In genomic region chr11:66314186-66314501, GRCh38 we compare ENCODE assay signal across 11 cellular contexts. TPM values are rescaled to one million over a fixed set of nuclear protein-coding genes. Genes with fewer than 3 reads are reported as not detected.
DNase-seq lines count a peak whose midpoint lies in the region; ATAC-seq and TF ChIP-seq lines count a peak whose summit lies in the region.
"Had no signal": no experiment of that assay in that cellular context is flagged by ENCODE, and none has a peak within 500 bp of the region (broad histone marks: within the 10 kb centered on the region; RNA-seq: fewer than 3 reads in every experiment).

No MANE protein-coding gene starts in this region.

- peaks cover 36% of the 10 kb centered on the region for H3K4me1 Mint-ChIP-seq in activated CD4-positive, alpha-beta T cell treated with anti-CD3 and anti-CD28 coated beads, Interleukin-2, amount 10 ng/mL, durations not matched to agents 24 days and 14 days
- H3K4me1 Mint-ChIP-seq in activated CD8-positive, alpha-beta T cell treated with anti-CD3 and anti-CD28 coated beads for 36 hours (ENCODE audit: low read depth): peaks cover 45% of the 10 kb centered on the region
- H3K4me1 Mint-ChIP-seq in stimulated activated naive B cell treated with anti-CD40 and anti-IgM and Interleukin-4, amounts not matched to agents 10 μg/mL and 1 μg/mL and 100 μg/mL, for 72 hours: peaks cover 26 to 40% of the 10 kb centered on the region in 2 donors

- H3K27me3 Mint-ChIP-seq in activated CD4-positive, alpha-beta T cell treated with anti-CD3 and anti-CD28 coated beads, Interleukin-2, amount 10 ng/mL, durations not matched to agents 24 days and 14 days: peaks cover 3% of the 10 kb centered on the region
- no peaks in the 10 kb centered on the region for H3K27me3 Mint-ChIP-seq in activated CD8-positive, alpha-beta T cell treated with anti-CD3 and anti-CD28 coated beads for 36 hours
- H3K27me3 Mint-ChIP-seq in stimulated activated naive B cell treated with anti-CD40 and anti-IgM and Interleukin-4, amounts not matched to agents 10 μg/mL and 1 μg/mL and 100 μg/mL, for 72 hours: no peaks in the 10 kb centered on the region

- DNase-seq in activated CD4-positive, alpha-beta T cell treated with anti-CD3 and anti-CD28 coated beads, Interleukin-2, amount 10 ng/mL, durations not matched to agents 24 days and 14 days: no peak
- no peak for DNase-seq in activated CD4-positive, alpha-beta T cell treated with anti-CD3 and anti-CD28 coated beads for 4 hours
- DNase-seq in activated CD8-positive, alpha-beta T cell treated with anti-CD3 and anti-CD28 coated beads for 36 hours: no peak
- DNase-seq in stimulated activated naive B cell treated with anti-CD40 and anti-IgM and Interleukin-4, amounts not matched to agents 10 μg/mL and 1 μg/mL and 100 μg/mL, for 72 hours: no peak
- DNase-seq in OCI-M1 (lab: John Stamatoyannopoulos, UW): no peak
- DNase-seq in A172 (ENCODE audit: low spot score): no peak
- DNase-seq in iPS-NIHi7 (ENCODE audit: extremely low spot score): no peak
- DNase-seq: adrenal gland, NCI-H1930 had no signal

- H3K27me3 ChIP-seq in iPS-15b (ENCODE audit: control insufficient read depth, insufficient read depth, low read length): peaks cover 4% of the 10 kb centered on the region
- H3K27me3 ChIP-seq: adrenal gland had no signal

- TF ChIP-seq CTCF in activated CD8-positive, alpha-beta T cell treated with anti-CD3 and anti-CD28 coated beads for 36 hours (IDR thresholded peaks at IDR 0.05): no peak

- intact Hi-C loops in activated CD4-positive, alpha-beta T cell treated with anti-CD3 and anti-CD28 coated beads, Interleukin-2, amount 10 ng/mL, durations not matched to agents 24 days and 14 days (cut with micrococcal nuclease): no loop called here
- intact Hi-C loops in activated CD8-positive, alpha-beta T cell treated with anti-CD3 and anti-CD28 coated beads for 36 hours (cut with micrococcal nuclease): loop anchor here (5.0 kb wide), 2 partner anchors 33 to 73 kb away; partner anchors contain the start of genes B4GAT1 and BRMS1

- no peaks in the 10 kb centered on the region for H3K36me3 ChIP-seq in iPS-15b (ENCODE audit: control insufficient read depth, insufficient read depth, low read length)
- H3K36me3 ChIP-seq: adrenal gland had no signal

- no peaks in the 10 kb centered on the region for H3K36me3 Mint-ChIP-seq in activated CD4-positive, alpha-beta T cell treated with anti-CD3 and anti-CD28 coated beads, Interleukin-2, amount 10 ng/mL, durations not matched to agents 24 days and 14 days (ENCODE audit: low read depth)
- peaks cover 7% of the 10 kb centered on the region for H3K36me3 Mint-ChIP-seq in activated CD8-positive, alpha-beta T cell treated with anti-CD3 and anti-CD28 coated beads for 36 hours (ENCODE audit: low read depth)
- no peaks in the 10 kb centered on the region for H3K36me3 Mint-ChIP-seq in stimulated activated naive B cell treated with anti-CD40 and anti-IgM and Interleukin-4, amounts not matched to agents 10 μg/mL and 1 μg/mL and 100 μg/mL, for 72 hours

- H3K9me3 Mint-ChIP-seq in activated CD4-positive, alpha-beta T cell treated with anti-CD3 and anti-CD28 coated beads, Interleukin-2, amount 10 ng/mL, durations not matched to agents 24 days and 14 days: no peaks in the 10 kb centered on the region
- H3K9me3 Mint-ChIP-seq in activated CD8-positive, alpha-beta T cell treated with anti-CD3 and anti-CD28 coated beads for 36 hours: no peaks in the 10 kb centered on the region
- no peaks in the 10 kb centered on the region for H3K9me3 Mint-ChIP-seq in stimulated activated naive B cell treated with anti-CD40 and anti-IgM and Interleukin-4, amounts not matched to agents 10 μg/mL and 1 μg/mL and 100 μg/mL, for 72 hours

- H3K27ac Mint-ChIP-seq in activated CD4-positive, alpha-beta T cell treated with anti-CD3 and anti-CD28 coated beads, Interleukin-2, amount 10 ng/mL, durations not matched to agents 24 days and 14 days: peak overlapping the region; percentile 63
- peak overlapping the region; percentile 97 for H3K27ac Mint-ChIP-seq in activated CD8-positive, alpha-beta T cell treated with anti-CD3 and anti-CD28 coated beads for 36 hours
- peak overlapping the region; percentile 56 for H3K27ac Mint-ChIP-seq in stimulated activated naive B cell treated with anti-CD40 and anti-IgM and Interleukin-4, amounts not matched to agents 10 μg/mL and 1 μg/mL and 100 μg/mL, for 72 hours

- no peak for ATAC-seq in activated CD8-positive, alpha-beta T cell treated with anti-CD3 and anti-CD28 coated beads for 36 hours
- ATAC-seq in stimulated activated naive B cell treated with anti-CD40 and anti-IgM and Interleukin-4, amounts not matched to agents 10 μg/mL and 1 μg/mL and 100 μg/mL, for 72 hours (replicated peaks): no peak
- ATAC-seq: sciatic nerve had no signal

- POLR2A ChIA-PET in activated CD8-positive, alpha-beta T cell treated with anti-CD3 and anti-CD28 coated beads for 36 hours (lab: Charles Lee): interaction anchor here (1.3 to 6.9 kb wide), 10 partner anchors 10 to 107 kb away, joined by 3 to 38 read pairs (median 8); partner anchors contain the start of genes BRMS1, RAB1B, RIN1 and SLC29A2

- peak overlapping the region; percentile 60 for H3K9ac ChIP-seq in iPS-15b (ENCODE audit: low read depth, low read length)

- H3K4me3 ChIP-seq in iPS-15b (ENCODE audit: low read depth, low read length): no peak overlapping the region
- H3K4me3 ChIP-seq: adrenal gland had no signal

- peak overlapping the region; percentile 63 for H3K4me3 Mint-ChIP-seq in activated CD4-positive, alpha-beta T cell treated with anti-CD3 and anti-CD28 coated beads, Interleukin-2, amount 10 ng/mL, durations not matched to agents 24 days and 14 days
- H3K4me3 Mint-ChIP-seq in activated CD8-positive, alpha-beta T cell treated with anti-CD3 and anti-CD28 coated beads for 36 hours: peak overlapping the region; percentile 80
- H3K4me3 Mint-ChIP-seq in stimulated activated naive B cell treated with anti-CD40 and anti-IgM and Interleukin-4, amounts not matched to agents 10 μg/mL and 1 μg/mL and 100 μg/mL, for 72 hours: peak overlapping the region; percentile 36 to 52

- CTCF ChIA-PET in activated CD8-positive, alpha-beta T cell treated with anti-CD3 and anti-CD28 coated beads for 36 hours (lab: Charles Lee): interaction anchor here (1.0 to 10.2 kb wide), 6 partner anchors 8 to 125 kb away, joined by 3 to 149 read pairs (median 42); partner anchors contain the start of genes B4GAT1, BRMS1, MRPL11 and RIN1

- H3K9me3 ChIP-seq in iPS-15b (ENCODE audit: control insufficient read depth, insufficient read depth, low read length): no peaks in the 10 kb centered on the region
- H3K9me3 ChIP-seq: adrenal gland had no signal

- peaks cover 17% of the 10 kb centered on the region for H3K4me1 ChIP-seq in iPS-15b (ENCODE audit: control insufficient read depth, insufficient read depth, low read length)

RNA-seq across cellular contexts. Expression of gene CD248, which starts 2.7 kb away (rescaled TPM):
- not detected in 2 replicates for total RNA-seq in activated CD4-positive, alpha-beta T cell treated with anti-CD3 and anti-CD28 coated beads, Interleukin-2, amount 10 ng/mL, durations not matched to agents 24 days and 14 days
- 10 to 100 TPM; 16.3 to 16.8 TPM for total RNA-seq in activated CD8-positive, alpha-beta T cell treated with anti-CD3 and anti-CD28 coated beads for 36 hours
- not detected in 2 replicates for total RNA-seq in A172 (2014; rRNA removed; shearing (Covaris generic))

RNA-seq across cellular contexts. Expression of gene RIN1, which starts 22.1 kb away (rescaled TPM):
- total RNA-seq in activated CD4-positive, alpha-beta T cell treated with anti-CD3 and anti-CD28 coated beads, Interleukin-2, amount 10 ng/mL, durations not matched to agents 24 days and 14 days: 0.99 and 1.1 TPM in 2 replicates
- 1 to 10 TPM; 1.1 to 1.6 TPM for total RNA-seq in activated CD8-positive, alpha-beta T cell treated with anti-CD3 and anti-CD28 coated beads for 36 hours
- total RNA-seq in A172 (2014; rRNA removed; shearing (Covaris generic)): 15.6 and 15.7 TPM in 2 replicates

RNA-seq across cellular contexts. Expression of gene TMEM151A, which starts 22.4 kb away (rescaled TPM):
- not detected in 2 replicates for total RNA-seq in activated CD4-positive, alpha-beta T cell treated with anti-CD3 and anti-CD28 coated beads, Interleukin-2, amount 10 ng/mL, durations not matched to agents 24 days and 14 days
- total RNA-seq in activated CD8-positive, alpha-beta T cell treated with anti-CD3 and anti-CD28 coated beads for 36 hours: not detected
- 0.05 TPM in 1 of 2 replicates, not detected in the other for total RNA-seq in A172 (2014; rRNA removed; shearing (Covaris generic))

RNA-seq across cellular contexts. Expression of gene YIF1A, which starts 25.2 kb away (rescaled TPM):
- 108 and 119 TPM in 2 replicates for total RNA-seq in activated CD4-positive, alpha-beta T cell treated with anti-CD3 and anti-CD28 coated beads, Interleukin-2, amount 10 ng/mL, durations not matched to agents 24 days and 14 days
- 10 to 100 TPM; 57.4 to 64.0 TPM for total RNA-seq in activated CD8-positive, alpha-beta T cell treated with anti-CD3 and anti-CD28 coated beads for 36 hours
- total RNA-seq in A172 (2014; rRNA removed; shearing (Covaris generic)): 86.1 and 109 TPM in 2 replicates

RNA-seq across cellular contexts. Expression of gene BRMS1, which starts 30.8 kb away (rescaled TPM):
- 55.6 and 58.4 TPM in 2 replicates for total RNA-seq in activated CD4-positive, alpha-beta T cell treated with anti-CD3 and anti-CD28 coated beads, Interleukin-2, amount 10 ng/mL, durations not matched to agents 24 days and 14 days
- total RNA-seq in activated CD8-positive, alpha-beta T cell treated with anti-CD3 and anti-CD28 coated beads for 36 hours: 10 to 100 TPM; 35.7 to 35.9 TPM
- total RNA-seq in A172 (2014; rRNA removed; shearing (Covaris generic)): 95.8 and 104 TPM in 2 replicates

Comparison
In these comparisons a context has a peak if more than half of its experiments do, and no peak if none do; other contexts are left out.
1. RNA of gene CD248, which starts 2.7 kb away (total RNA-seq): 16.3 to 16.8 TPM in activated CD8-positive, alpha-beta T cell treated with anti-CD3 and anti-CD28 coated beads for 36 hours; not detected in activated CD4-positive, alpha-beta T cell treated with anti-CD3 and anti-CD28 coated beads, Interleukin-2, amount 10 ng/mL, durations not matched to agents 24 days and 14 days and not detected in A172; every median in the first group is over 10 times any median in the second.
2. Peak in every context shown above with its lines, with median percentiles within 50 percentile points of each other: H3K27ac Mint-ChIP-seq and H3K4me3 Mint-ChIP-seq.